ENCODE assay signal across 11 cellular contexts in genomic region chr22:24304067-24304675, GRCh38. TPM values are rescaled to one million over a fixed set of nuclear protein-coding genes. Genes with fewer than 3 reads are reported as not detected.
A peak's percentile ranks its signal among the peaks of the same experiment; 100 is the strongest.
DNase-seq lines count a peak whose midpoint lies in the region; ATAC-seq and TF ChIP-seq lines count a peak whose summit lies in the region.
"Had no signal": no experiment of that assay in that cellular context is flagged by ENCODE, and none has a peak within 500 bp of the region (broad histone marks: within the 10 kb centered on the region; RNA-seq: fewer than 3 reads in every experiment).

No MANE protein-coding gene starts in this region.

- H3K4me3 ChIP-seq in CD8-positive, alpha-beta T cell (ENCODE audit: low read depth, low read length) = no peak overlapping the region
- H3K4me3 ChIP-seq in epithelial cell of proximal tubule (ENCODE audit: low read depth, low read length) = no peak overlapping the region
- no peak overlapping the region for H3K4me3 ChIP-seq in CD8-positive, alpha-beta memory T cell (ENCODE audit: low read length)

- no peaks in the 10 kb centered on the region for H3K9me3 ChIP-seq in CD8-positive, alpha-beta T cell (ENCODE audit: low read length)
- H3K9me3 ChIP-seq in CD8-positive, alpha-beta memory T cell (ENCODE audit: low read length) = no peaks in the 10 kb centered on the region

- no peaks in the 10 kb centered on the region for H3K9me3 Mint-ChIP-seq in CD8-positive, alpha-beta T cell
- H3K9me3 Mint-ChIP-seq in osteocyte (ENCODE audit: unreplicated experiment) = peaks cover 5% of the 10 kb centered on the region
- no peaks in the 10 kb centered on the region for H3K9me3 Mint-ChIP-seq in activated CD4-positive, alpha-beta T cell treated with anti-CD3 and anti-CD28 coated beads, Interleukin-2, amount 10 ng/mL, durations not matched to agents 7 days and 5 days
- H3K9me3 Mint-ChIP-seq in CD8-positive, alpha-beta memory T cell = no peaks in the 10 kb centered on the region

- H3K27me3 ChIP-seq in CD8-positive, alpha-beta T cell (ENCODE audit: insufficient read depth, low read length) = no peaks in the 10 kb centered on the region
- H3K27me3 ChIP-seq in CD8-positive, alpha-beta memory T cell (ENCODE audit: insufficient read depth, low read length, poor library complexity, severe bottlenecking) = no peaks in the 10 kb centered on the region

- H3K36me3 ChIP-seq in CD8-positive, alpha-beta T cell (ENCODE audit: insufficient read depth, low read length) = no peaks in the 10 kb centered on the region
- H3K36me3 ChIP-seq in CD8-positive, alpha-beta memory T cell (ENCODE audit: insufficient read depth, low read length) = peaks cover 7% of the 10 kb centered on the region

- POLR2A ChIA-PET in CD8-positive, alpha-beta T cell (lab: Charles Lee) = no interaction called here
- POLR2A ChIA-PET in activated CD4-positive, alpha-beta T cell treated with anti-CD3 and anti-CD28 coated beads, Interleukin-2, amount 10 ng/mL, durations not matched to agents 7 days and 5 days (lab: Charles Lee) = no interaction called here
- POLR2A ChIA-PET in CD8-positive, alpha-beta memory T cell (lab: Charles Lee) = interaction anchor here (0.6 kb wide), 1 partner anchor 210 kb away, joined by 6 read pairs; no protein-coding TSS in a partner anchor

- DNase-seq in CD8-positive, alpha-beta T cell = no peak
- DNase-seq in NCI-H2029 (lab: John Stamatoyannopoulos, UW) (peak; percentile 66), epithelial cell of proximal tubule (ENCODE audit: low read depth) (peak; percentile 38), osteocyte (ENCODE audit: extremely low spot score, unreplicated experiment) (no peak)
- no peak for DNase-seq in activated CD4-positive, alpha-beta T cell treated with anti-CD3 and anti-CD28 coated beads, Interleukin-2, amount 10 ng/mL, durations not matched to agents 7 days and 5 days
- DNase-seq in CD8-positive, alpha-beta memory T cell = no peak
- DNase-seq: COR-L47, kidney had no signal

- no peak overlapping the region for H3K27ac ChIP-seq in CD8-positive, alpha-beta T cell (ENCODE audit: low read depth, low read length)
- H3K27ac ChIP-seq in CD8-positive, alpha-beta memory T cell (ENCODE audit: low read depth, low read length) = no peak overlapping the region

- peak overlapping the region; percentile 35 for H3K4me3 Mint-ChIP-seq in CD8-positive, alpha-beta T cell
- no peak overlapping the region for H3K4me3 Mint-ChIP-seq in osteocyte (ENCODE audit: unreplicated experiment)
- H3K4me3 Mint-ChIP-seq in activated CD4-positive, alpha-beta T cell treated with anti-CD3 and anti-CD28 coated beads, Interleukin-2, amount 10 ng/mL, durations not matched to agents 7 days and 5 days = no peak overlapping the region
- no peak overlapping the region for H3K4me3 Mint-ChIP-seq in CD8-positive, alpha-beta memory T cell

- peaks cover 46% of the 10 kb centered on the region for H3K4me1 ChIP-seq in CD8-positive, alpha-beta T cell (ENCODE audit: insufficient read depth, low read length)
- H3K4me1 ChIP-seq in CD8-positive, alpha-beta memory T cell (ENCODE audit: insufficient read depth, low read length) = peaks cover 49% of the 10 kb centered on the region

- no peak for TF ChIP-seq CTCF in CD8-positive, alpha-beta T cell (IDR thresholded peaks at IDR 0.05)
- no peak for TF ChIP-seq CTCF in epithelial cell of proximal tubule (conservative IDR thresholded peaks at IDR 0.05; ENCODE audit: low read depth, low read length)
- TF ChIP-seq CTCF in osteocyte (IDR thresholded peaks at IDR 0.05) = no peak

- ATAC-seq in CD8-positive, alpha-beta T cell = no peak
- ATAC-seq in GM19324 (IDR thresholded peaks at IDR 0.05; ENCODE audit: low FRiP score, unreplicated experiment) (no peak), GM18870 (IDR thresholded peaks at IDR 0.05; ENCODE audit: unreplicated experiment) (no peak)

- H3K4me1 Mint-ChIP-seq in CD8-positive, alpha-beta T cell (ENCODE audit: low read depth) = peaks cover 71% of the 10 kb centered on the region
- peaks cover 15% of the 10 kb centered on the region for H3K4me1 Mint-ChIP-seq in osteocyte (ENCODE audit: unreplicated experiment)
- peaks cover 55% of the 10 kb centered on the region for H3K4me1 Mint-ChIP-seq in activated CD4-positive, alpha-beta T cell treated with anti-CD3 and anti-CD28 coated beads, Interleukin-2, amount 10 ng/mL, durations not matched to agents 7 days and 5 days
- peaks cover 44 to 70% (median 66%) of the 10 kb centered on the region in 3 donors for H3K4me1 Mint-ChIP-seq in CD8-positive, alpha-beta memory T cell

- CTCF ChIA-PET in CD8-positive, alpha-beta T cell (lab: Charles Lee) = no interaction called here
- CTCF ChIA-PET in activated CD4-positive, alpha-beta T cell treated with anti-CD3 and anti-CD28 coated beads, Interleukin-2, amount 10 ng/mL, durations not matched to agents 7 days and 5 days (lab: Charles Lee) = interaction anchor here (0.6 to 1.2 kb wide), 2 partner anchors 19 to 22 kb away, joined by 4 read pairs; no protein-coding TSS in a partner anchor
- CTCF ChIA-PET in CD8-positive, alpha-beta memory T cell (lab: Charles Lee) = no interaction called here

- peak overlapping the region; percentile 17 for H3K27ac Mint-ChIP-seq in CD8-positive, alpha-beta T cell
- peak overlapping the region; percentile 18 for H3K27ac Mint-ChIP-seq in osteocyte (ENCODE audit: unreplicated experiment)
- no peak overlapping the region for H3K27ac Mint-ChIP-seq in activated CD4-positive, alpha-beta T cell treated with anti-CD3 and anti-CD28 coated beads, Interleukin-2, amount 10 ng/mL, durations not matched to agents 7 days and 5 days
- peak overlapping the region in 4 of 8 donors; percentile 1 to 41 (median 29) for H3K27ac Mint-ChIP-seq in CD8-positive, alpha-beta memory T cell

- peaks cover 58% of the 10 kb centered on the region for H3K36me3 Mint-ChIP-seq in CD8-positive, alpha-beta T cell
- H3K36me3 Mint-ChIP-seq in osteocyte (ENCODE audit: unreplicated experiment) = peaks cover 32% of the 10 kb centered on the region
- peaks cover 45% of the 10 kb centered on the region for H3K36me3 Mint-ChIP-seq in activated CD4-positive, alpha-beta T cell treated with anti-CD3 and anti-CD28 coated beads, Interleukin-2, amount 10 ng/mL, durations not matched to agents 7 days and 5 days (ENCODE audit: low read depth)
- peaks cover 5 to 54% (median 8%) of the 10 kb centered on the region in 3 donors for H3K36me3 Mint-ChIP-seq in CD8-positive, alpha-beta memory T cell

- intact Hi-C loops in CD8-positive, alpha-beta T cell (cut with DNase I, micrococcal nuclease) = no loop called here

- H3K27me3 Mint-ChIP-seq in CD8-positive, alpha-beta T cell (ENCODE audit: low read depth) = no peaks in the 10 kb centered on the region
- H3K27me3 Mint-ChIP-seq in osteocyte (ENCODE audit: unreplicated experiment) = no peaks in the 10 kb centered on the region
- H3K27me3 Mint-ChIP-seq in activated CD4-positive, alpha-beta T cell treated with anti-CD3 and anti-CD28 coated beads, Interleukin-2, amount 10 ng/mL, durations not matched to agents 7 days and 5 days = no peaks in the 10 kb centered on the region
- H3K27me3 Mint-ChIP-seq in CD8-positive, alpha-beta memory T cell = no peaks in the 10 kb centered on the region
- H3K27me3 Mint-ChIP-seq: progenitor cell of endocrine pancreas had no signal

RNA-seq across cellular contexts. Expression of gene SPECC1L, which starts 33.5 kb away (rescaled TPM):
- total RNA-seq in CD8-positive, alpha-beta T cell = 10 to 100 TPM; 24.7 to 28.6 TPM
- total RNA-seq in epithelial cell of proximal tubule = 22.7 and 24.3 TPM in 2 replicates
- 79.5 and 93.5 TPM in 2 replicates for total RNA-seq in osteocyte
- total RNA-seq in activated CD4-positive, alpha-beta T cell treated with anti-CD3 and anti-CD28 coated beads, Interleukin-2, amount 10 ng/mL, durations not matched to agents 7 days and 5 days = 10 to 100 TPM; 53.1 to 59.5 TPM
- total RNA-seq in CD8-positive, alpha-beta memory T cell = 10 to 100 TPM; 51.9 to 52.1 TPM
- 14.9 TPM for polyA plus RNA-seq in CD8-positive, alpha-beta memory T cell

RNA-seq across cellular contexts. Expression of gene GGT5, which starts 59.3 kb away (rescaled TPM):
- not detected for total RNA-seq in CD8-positive, alpha-beta T cell
- total RNA-seq in epithelial cell of proximal tubule (0.22 and 1.3 TPM in 2 replicates), osteocyte (136 and 150 TPM in 2 replicates)
- under 1 TPM; 0.10 to 0.35 TPM for total RNA-seq in activated CD4-positive, alpha-beta T cell treated with anti-CD3 and anti-CD28 coated beads, Interleukin-2, amount 10 ng/mL, durations not matched to agents 7 days and 5 days
- not detected for total RNA-seq in CD8-positive, alpha-beta memory T cell
- not detected for polyA plus RNA-seq in CD8-positive, alpha-beta memory T cell
- total RNA-seq: progenitor cell of endocrine pancreas had no signal

Comparison
In these comparisons a context has a peak if more than half of its experiments do, and no peak if none do; other contexts are left out.
1. DNase-seq: peak in NCI-H2029 (single experiment) and epithelial cell of proximal tubule (single experiment); none in CD8-positive, alpha-beta T cell (0 of 7), osteocyte (single experiment), activated CD4-positive, alpha-beta T cell treated with anti-CD3 and anti-CD28 coated beads, Interleukin-2, amount 10 ng/mL, durations not matched to agents 7 days and 5 days (single experiment) and CD8-positive, alpha-beta memory T cell (0 of 5).
2. RNA of gene GGT5, which starts 59.3 kb away (total RNA-seq): 136 to 150 TPM in osteocyte; 0.22 to 1.3 TPM in epithelial cell of proximal tubule, 0.10 to 0.35 TPM in activated CD4-positive, alpha-beta T cell treated with anti-CD3 and anti-CD28 coated beads, Interleukin-2, amount 10 ng/mL, durations not matched to agents 7 days and 5 days, not detected in CD8-positive, alpha-beta memory T cell and not detected in CD8-positive, alpha-beta T cell; every median in the first group is over 10 times any median in the second.